ENCODE assay signal across 13 cellular contexts in the genomic region with DNA sequence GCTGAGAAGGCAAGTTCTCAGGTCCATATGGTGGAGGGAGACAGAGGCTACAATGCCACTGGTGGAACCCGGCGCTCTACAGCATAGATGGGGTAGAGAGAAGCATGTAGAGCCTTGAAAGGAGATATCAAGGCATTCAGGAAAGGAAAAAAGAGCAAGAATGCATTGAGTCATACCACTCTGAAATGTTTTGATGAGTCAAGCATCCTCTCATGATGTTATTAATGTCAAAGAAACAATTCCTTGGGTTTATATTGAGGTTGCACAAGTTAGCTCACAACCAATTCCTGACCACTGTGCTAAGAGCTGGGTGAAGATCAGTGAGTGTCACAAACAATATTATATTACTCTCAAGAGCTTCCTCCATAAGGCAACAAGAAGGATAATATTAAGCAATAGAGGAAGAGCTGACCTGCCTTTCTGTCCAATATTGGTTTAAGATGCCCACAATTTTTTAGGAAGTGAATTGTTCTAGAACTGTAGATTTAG.
A peak's percentile ranks its signal among the peaks of the same experiment; 100 is the strongest.
DNase-seq lines count a peak whose midpoint lies in the region; ATAC-seq, FAIRE-seq and TF ChIP-seq lines count a peak whose summit lies in the region.
"Had no signal": no experiment of that assay in that cellular context is flagged by ENCODE, and none has a peak within 500 bp of the region (broad histone marks: within the 10 kb centered on the region; RNA-seq: fewer than 3 reads in every experiment).

No MANE protein-coding gene starts in this region.

- intact Hi-C loops in pancreas (cut with DNase I): no loop called here

- H3K4me3 ChIP-seq in pancreas: no peak overlapping the region

- H3K9me3 ChIP-seq in pancreas: no peaks in the 10 kb centered on the region

- no peak for TF ChIP-seq CTCF in pancreas (IDR thresholded peaks at IDR 0.05)

- DNase-seq in EH (ENCODE audit: low read depth) (peak; percentile 95), NOMO-1 treated with DMSO at 0.1 percent for 48 hours (lab: John Stamatoyannopoulos, UW; ENCODE audit: unreplicated experiment) (peak; percentile 67), epithelial cell of prostate (ENCODE audit: low read depth, low spot score) (peak; percentile 62), pancreas (no peak), putamen (ENCODE audit: low spot score) (no peak)
- no peak for DNase-seq in stimulated activated CD4-positive, alpha-beta T cell treated with anti-CD3 and anti-CD28 coated beads, Interleukin-4, amount 100 ng/mL, for 24 hours
- DNase-seq in activated T-cell treated with anti-CD3 and anti-CD28 coated beads, Interleukin-2, amount 50 U/mL, for 1 hour: no peak
- DNase-seq: activated CD4-positive, alpha-beta T cell treated with anti-CD3 and anti-CD28 coated beads, Interleukin-2, amount 50 U/mL, for 48 hours; NCI-H1048 had no signal

- H3K27me3 ChIP-seq in pancreas: no peaks in the 10 kb centered on the region

- ATAC-seq in pancreas (peak in 3 of 4 donors; percentile 9 to 49 (median 23)), GM18519 (IDR thresholded peaks at IDR 0.05; ENCODE audit: low FRiP score, unreplicated experiment) (no peak)
- ATAC-seq: Right ventricle myocardium inferior had no signal

- no peaks in the 10 kb centered on the region for H3K4me1 ChIP-seq in pancreas

- no peaks in the 10 kb centered on the region for H3K36me3 ChIP-seq in pancreas

- no peak for FAIRE-seq in pancreas (lab: Jason Lieb, UNC)
- FAIRE-seq: G401.6, GM19239 had no signal

- WGBS in pancreas, 2 donors: 93 to 94% methylated on average over 2 of the region's 2 CpGs

- peak overlapping the region; percentile 29 for H3K27ac ChIP-seq in epithelial cell of prostate
- H3K27ac ChIP-seq in pancreas: no peak overlapping the region

Comparison
In these comparisons a context has a peak if more than half of its experiments do, and no peak if none do; other contexts are left out.
1. DNase-seq: peak in EH (single experiment), NOMO-1 treated with DMSO at 0.1 percent for 48 hours (single experiment) and epithelial cell of prostate (single experiment); none in pancreas (0 of 6), stimulated activated CD4-positive, alpha-beta T cell treated with anti-CD3 and anti-CD28 coated beads, Interleukin-4, amount 100 ng/mL, for 24 hours (single experiment), putamen (single experiment) and activated T-cell treated with anti-CD3 and anti-CD28 coated beads, Interleukin-2, amount 50 U/mL, for 1 hour (single experiment).